Comparison of ENCODE assay signal across 24 cellular contexts in the genomic region with DNA sequence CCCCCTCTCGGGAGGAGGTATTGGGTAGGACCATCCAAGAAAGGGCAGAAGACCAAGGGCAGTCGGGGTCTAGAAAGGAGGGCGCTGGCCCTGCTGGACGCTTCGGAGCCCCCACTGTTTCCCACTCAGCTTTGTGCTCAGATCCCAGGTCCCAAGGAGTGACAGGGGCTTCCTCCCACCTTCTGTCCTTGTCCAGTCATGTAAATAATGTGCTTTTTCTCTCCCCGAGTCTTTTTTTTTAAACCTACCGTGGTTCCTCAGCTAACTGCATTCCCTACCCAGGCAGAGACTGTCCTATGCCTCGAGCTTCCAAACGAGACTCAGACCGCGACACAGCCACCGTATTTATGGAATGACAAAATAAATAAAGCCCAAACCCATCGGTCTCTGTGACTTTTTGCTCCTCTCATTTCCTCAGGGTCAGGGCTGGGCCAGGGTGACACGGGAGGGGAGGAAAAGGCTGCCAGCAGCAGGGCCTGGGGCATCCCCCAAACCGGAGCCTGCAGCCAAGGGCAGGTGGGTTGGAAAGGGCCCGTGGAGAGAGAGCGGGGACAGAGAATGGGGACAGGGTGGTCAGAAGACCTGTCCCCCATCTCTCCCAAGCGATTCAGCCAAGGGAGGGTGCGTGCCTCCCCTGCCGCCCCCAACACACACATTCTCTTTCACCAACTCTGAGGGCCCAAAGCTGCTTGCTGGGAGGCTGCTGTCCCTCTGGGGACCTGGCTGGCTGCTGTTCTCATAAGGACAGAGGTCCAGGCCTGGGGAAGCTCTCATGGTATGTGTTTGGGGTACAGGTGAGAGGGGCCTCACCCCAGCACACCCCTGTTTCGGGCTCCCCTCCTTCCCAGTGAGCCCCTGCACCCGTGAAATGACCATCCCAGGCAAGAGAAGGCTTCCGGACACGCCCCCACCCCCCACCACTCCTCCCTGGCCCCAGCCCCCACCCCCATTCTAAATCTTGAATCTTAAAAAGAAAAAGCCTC. TPM values are rescaled to one million over a fixed set of nuclear protein-coding genes. Genes with fewer than 3 reads are reported as not detected.
DNase-seq lines count a peak whose midpoint lies in the region; ATAC-seq and TF ChIP-seq lines count a peak whose summit lies in the region.
"Had no signal": no experiment of that assay in that cellular context is flagged by ENCODE, and none has a peak within 500 bp of the region (broad histone marks: within the 10 kb centered on the region; RNA-seq: fewer than 3 reads in every experiment).

No MANE protein-coding gene starts in this region.

- H3K79me1 ChIP-seq in trophoblast cell (ENCODE audit: low read length): no peaks in the 10 kb centered on the region

- H3K9ac ChIP-seq in BLaER1 (no peak overlapping the region), trophoblast cell (ENCODE audit: low read length) (no peak overlapping the region)

- no peak overlapping the region for H3K18ac ChIP-seq in trophoblast cell (ENCODE audit: low read length)

- H3K4me2 ChIP-seq in BLaER1 (peak overlapping the region; percentile 39; the same call in 1 of the 2 replicates), trophoblast cell (ENCODE audit: low read length) (no peak overlapping the region)
- H3K4me2 ChIP-seq: A549, smooth muscle cell had no signal

- no peak overlapping the region for H4K8ac ChIP-seq in trophoblast cell (ENCODE audit: low read depth, low read length)

- H3K36me3 Mint-ChIP-seq in activated CD4-positive, alpha-beta memory T cell treated with anti-CD3 and anti-CD28 coated beads for 36 hours: peaks cover 13% of the 10 kb centered on the region
- peaks cover 26% of the 10 kb centered on the region for H3K36me3 Mint-ChIP-seq in activated CD4-positive, alpha-beta memory T cell treated with anti-CD3 and anti-CD28 coated beads, Interleukin-2, amount 10 ng/mL, durations not matched to agents 7 days and 5 days (ENCODE audit: low read depth)
- H3K36me3 Mint-ChIP-seq in activated naive CD8-positive, alpha-beta T cell treated with anti-CD3 and anti-CD28 coated beads, Interleukin-2, amount 10 ng/mL, durations not matched to agents 7 days and 5 days: peaks cover 4% of the 10 kb centered on the region
- no peaks in the 10 kb centered on the region for H3K36me3 Mint-ChIP-seq in nephron progenitor cell (ENCODE audit: low read depth)
- H3K36me3 Mint-ChIP-seq: WTC11 had no signal

- H3K4me3 ChIP-seq in BLaER1: no peak overlapping the region
- H3K4me3 ChIP-seq in trophoblast cell (ENCODE audit: low read depth, low read length): no peak overlapping the region
- H3K4me3 ChIP-seq: A549; BLaER1 treated with 17β-estradiol and CSF1 and Interleukin-3, amounts not matched to agents 10 nM and 100 nM; SK-N-MC; smooth muscle cell; vagina had no signal

- no peaks in the 10 kb centered on the region for H3K27me3 Mint-ChIP-seq in activated CD4-positive, alpha-beta memory T cell treated with anti-CD3 and anti-CD28 coated beads for 36 hours
- no peaks in the 10 kb centered on the region for H3K27me3 Mint-ChIP-seq in activated CD4-positive, alpha-beta memory T cell treated with anti-CD3 and anti-CD28 coated beads, Interleukin-2, amount 10 ng/mL, durations not matched to agents 7 days and 5 days
- H3K27me3 Mint-ChIP-seq in activated naive CD8-positive, alpha-beta T cell treated with anti-CD3 and anti-CD28 coated beads, Interleukin-2, amount 10 ng/mL, durations not matched to agents 7 days and 5 days: no peaks in the 10 kb centered on the region
- H3K27me3 Mint-ChIP-seq in nephron progenitor cell (ENCODE audit: low read depth, poor library complexity): peaks cover 10% of the 10 kb centered on the region

- H3K36me3 ChIP-seq in BLaER1 (peaks cover 36% of the 10 kb centered on the region), trophoblast cell (ENCODE audit: control insufficient read depth in 1 of 2, insufficient read depth in 2 of 2, low read length in 2 of 2) (no peaks in the 10 kb centered on the region)
- H3K36me3 ChIP-seq: vagina had no signal

- no peak overlapping the region for H3K4me3 Mint-ChIP-seq in activated CD4-positive, alpha-beta memory T cell treated with anti-CD3 and anti-CD28 coated beads for 36 hours
- H3K4me3 Mint-ChIP-seq in activated CD4-positive, alpha-beta memory T cell treated with anti-CD3 and anti-CD28 coated beads, Interleukin-2, amount 10 ng/mL, durations not matched to agents 7 days and 5 days: no peak overlapping the region
- H3K4me3 Mint-ChIP-seq in activated naive CD8-positive, alpha-beta T cell treated with anti-CD3 and anti-CD28 coated beads, Interleukin-2, amount 10 ng/mL, durations not matched to agents 7 days and 5 days: no peak overlapping the region
- H3K4me3 Mint-ChIP-seq in nephron progenitor cell: no peak overlapping the region
- H3K4me3 Mint-ChIP-seq: nephron, WTC11 had no signal

- H4K91ac ChIP-seq in trophoblast cell (ENCODE audit: low read depth, low read length): no peak overlapping the region

- no peak overlapping the region for H2BK5ac ChIP-seq in trophoblast cell (ENCODE audit: low read depth, low read length, poor library complexity)

- H3K9me3 ChIP-seq in BLaER1: no peaks in the 10 kb centered on the region
- peaks cover 4% of the 10 kb centered on the region for H3K9me3 ChIP-seq in trophoblast cell (ENCODE audit: insufficient read depth, low read depth, low read length)
- H3K9me3 ChIP-seq: A549; BLaER1 treated with 17β-estradiol and CSF1 and Interleukin-3, amounts not matched to agents 10 nM and 100 nM; vagina had no signal

- H3K23ac ChIP-seq in trophoblast cell (ENCODE audit: low read length): no peak overlapping the region

- no peak overlapping the region for H3K4ac ChIP-seq in trophoblast cell (ENCODE audit: low read depth, low read length)

- CTCF ChIA-PET in activated CD4-positive, alpha-beta memory T cell treated with anti-CD3 and anti-CD28 coated beads for 36 hours (lab: Charles Lee): interaction anchor here (0.6 kb wide), 1 partner anchor 104 kb away, joined by 3 read pairs; no protein-coding TSS in a partner anchor
- CTCF ChIA-PET in activated CD4-positive, alpha-beta memory T cell treated with anti-CD3 and anti-CD28 coated beads, Interleukin-2, amount 10 ng/mL, durations not matched to agents 7 days and 5 days (lab: Charles Lee): no interaction called here

- H3K27me3 ChIP-seq in BLaER1: no peaks in the 10 kb centered on the region
- no peaks in the 10 kb centered on the region for H3K27me3 ChIP-seq in trophoblast cell (ENCODE audit: insufficient read depth, low read length)
- H3K27me3 ChIP-seq: BLaER1 treated with 17β-estradiol and CSF1 and Interleukin-3, amounts not matched to agents 10 nM and 100 nM; vagina had no signal

- H3K79me2 ChIP-seq in trophoblast cell (ENCODE audit: control insufficient read depth, insufficient read depth, low read length, poor library complexity): no peaks in the 10 kb centered on the region

- peaks cover 46% of the 10 kb centered on the region for H4K20me1 ChIP-seq in BLaER1

- no peaks in the 10 kb centered on the region for H3K4me1 Mint-ChIP-seq in activated CD4-positive, alpha-beta memory T cell treated with anti-CD3 and anti-CD28 coated beads for 36 hours (ENCODE audit: low read depth)
- no peaks in the 10 kb centered on the region for H3K4me1 Mint-ChIP-seq in activated CD4-positive, alpha-beta memory T cell treated with anti-CD3 and anti-CD28 coated beads, Interleukin-2, amount 10 ng/mL, durations not matched to agents 7 days and 5 days
- H3K4me1 Mint-ChIP-seq in activated naive CD8-positive, alpha-beta T cell treated with anti-CD3 and anti-CD28 coated beads, Interleukin-2, amount 10 ng/mL, durations not matched to agents 7 days and 5 days: peaks cover 1% of the 10 kb centered on the region
- H3K4me1 Mint-ChIP-seq in nephron progenitor cell: peaks cover 23% of the 10 kb centered on the region
- H3K4me1 Mint-ChIP-seq: nephron, WTC11 had no signal

- no peak overlapping the region for H2AFZ ChIP-seq in trophoblast cell (ENCODE audit: insufficient read depth, low read length, poor library complexity)

- H3K9me3 Mint-ChIP-seq in activated CD4-positive, alpha-beta memory T cell treated with anti-CD3 and anti-CD28 coated beads for 36 hours: no peaks in the 10 kb centered on the region
- no peaks in the 10 kb centered on the region for H3K9me3 Mint-ChIP-seq in activated CD4-positive, alpha-beta memory T cell treated with anti-CD3 and anti-CD28 coated beads, Interleukin-2, amount 10 ng/mL, durations not matched to agents 7 days and 5 days
- H3K9me3 Mint-ChIP-seq in activated naive CD8-positive, alpha-beta T cell treated with anti-CD3 and anti-CD28 coated beads, Interleukin-2, amount 10 ng/mL, durations not matched to agents 7 days and 5 days: no peaks in the 10 kb centered on the region
- no peaks in the 10 kb centered on the region for H3K9me3 Mint-ChIP-seq in nephron progenitor cell
- H3K9me3 Mint-ChIP-seq: nephron, WTC11 had no signal

- H4K12ac ChIP-seq in trophoblast cell (ENCODE audit: low read depth, low read length): no peak overlapping the region

- H2AK5ac ChIP-seq in trophoblast cell (ENCODE audit: low read length): no peak overlapping the region

- intact Hi-C loops in activated CD4-positive, alpha-beta memory T cell treated with anti-CD3 and anti-CD28 coated beads for 36 hours (cut with micrococcal nuclease): no loop called here

- no peak for TF ChIP-seq CTCF in nephron progenitor cell (IDR thresholded peaks at IDR 0.05)

- H3K14ac ChIP-seq in trophoblast cell (ENCODE audit: low read length): no peak overlapping the region

- H2BK12ac ChIP-seq in trophoblast cell (ENCODE audit: low read length): no peak overlapping the region

- peak; percentile 26 for DNase-seq in activated CD4-positive, alpha-beta memory T cell treated with anti-CD3 and anti-CD28 coated beads for 36 hours
- DNase-seq in activated CD4-positive, alpha-beta memory T cell treated with anti-CD3 and anti-CD28 coated beads, Interleukin-2, amount 10 ng/mL, durations not matched to agents 7 days and 5 days: no peak
- peak; percentile 30 for DNase-seq in activated naive CD8-positive, alpha-beta T cell treated with anti-CD3 and anti-CD28 coated beads, Interleukin-2, amount 10 ng/mL, durations not matched to agents 7 days and 5 days
- peak; percentile 3 for DNase-seq in nephron progenitor cell
- no peak for DNase-seq in DMS53 (lab: John Stamatoyannopoulos, UW)
- DNase-seq in AG08396 (ENCODE audit: low spot score): no peak
- no peak for DNase-seq in trophoblast cell
- DNase-seq: activated effector memory CD4-positive, alpha-beta T cell treated with Interleukin-2 at 50 U/mL for 16 hours; anterior cingulate cortex; erythroblast; foreskin keratinocyte; mesendoderm; NCI-H1105 treated with DMSO at 0.1 percent for 48 hours; NCI-H510A treated with DMSO at 0.1 percent for 48 hours; substantia nigra had no signal

- H3K27ac Mint-ChIP-seq in activated CD4-positive, alpha-beta memory T cell treated with anti-CD3 and anti-CD28 coated beads for 36 hours: no peak overlapping the region
- H3K27ac Mint-ChIP-seq in activated CD4-positive, alpha-beta memory T cell treated with anti-CD3 and anti-CD28 coated beads, Interleukin-2, amount 10 ng/mL, durations not matched to agents 7 days and 5 days: no peak overlapping the region
- no peak overlapping the region for H3K27ac Mint-ChIP-seq in activated naive CD8-positive, alpha-beta T cell treated with anti-CD3 and anti-CD28 coated beads, Interleukin-2, amount 10 ng/mL, durations not matched to agents 7 days and 5 days
- peak overlapping the region; percentile 74 for H3K27ac Mint-ChIP-seq in nephron progenitor cell
- H3K27ac Mint-ChIP-seq: nephron, progenitor cell of endocrine pancreas, WTC11 had no signal

- POLR2A ChIA-PET in activated CD4-positive, alpha-beta memory T cell treated with anti-CD3 and anti-CD28 coated beads for 36 hours (lab: Charles Lee): no interaction called here
- POLR2A ChIA-PET in activated CD4-positive, alpha-beta memory T cell treated with anti-CD3 and anti-CD28 coated beads, Interleukin-2, amount 10 ng/mL, durations not matched to agents 7 days and 5 days (lab: Charles Lee): interaction anchor here (1.3 to 1.4 kb wide), 2 partner anchors 10 to 12 kb away, joined by 3 to 4 read pairs; no protein-coding TSS in a partner anchor
- POLR2A ChIA-PET in activated naive CD8-positive, alpha-beta T cell treated with anti-CD3 and anti-CD28 coated beads, Interleukin-2, amount 10 ng/mL, durations not matched to agents 7 days and 5 days (lab: Charles Lee): no interaction called here

- H2BK120ac ChIP-seq in trophoblast cell (ENCODE audit: insufficient read depth, low read length, poor library complexity): no peak overlapping the region

- WGBS in trophoblast cell (ENCODE audit: extremely low coverage, insufficient coverage, insufficient read length): no CpG with 5 or more reads among the region's 24 CpGs

- H3K27ac ChIP-seq in BLaER1 (no peak overlapping the region), trophoblast cell (ENCODE audit: low read depth, low read length) (no peak overlapping the region)
- H3K27ac ChIP-seq: A549, foreskin keratinocyte, SK-N-MC, vagina had no signal

- H3K4me1 ChIP-seq in BLaER1 (peaks cover 42% of the 10 kb centered on the region), trophoblast cell (ENCODE audit: control insufficient read depth in 1 of 2, insufficient read depth in 2 of 2, low read length in 2 of 2) (no peaks in the 10 kb centered on the region)
- H3K4me1 ChIP-seq: A549, foreskin keratinocyte had no signal

- ATAC-seq in activated naive CD8-positive, alpha-beta T cell treated with anti-CD3 and anti-CD28 coated beads, Interleukin-2, amount 10 ng/mL, durations not matched to agents 7 days and 5 days (ENCODE audit: low read depth): peak; percentile 31
- ATAC-seq: A549, foreskin keratinocyte, WTC11 had no signal

RNA-seq across cellular contexts. Expression of a gene that starts 55.4 kb away (rescaled TPM):
- 100 to 1,000 TPM; 196 to 202 TPM for total RNA-seq in activated CD4-positive, alpha-beta memory T cell treated with anti-CD3 and anti-CD28 coated beads for 36 hours
- 100 to 1,000 TPM; 284 to 286 TPM for total RNA-seq in activated CD4-positive, alpha-beta memory T cell treated with anti-CD3 and anti-CD28 coated beads, Interleukin-2, amount 10 ng/mL, durations not matched to agents 7 days and 5 days
- total RNA-seq in activated naive CD8-positive, alpha-beta T cell treated with anti-CD3 and anti-CD28 coated beads, Interleukin-2, amount 10 ng/mL, durations not matched to agents 7 days and 5 days: 100 to 1,000 TPM; 290 to 307 TPM
- 0.55 and 0.57 TPM in 2 replicates for polyA plus RNA-seq in trophoblast cell (2013)

Comparison
In these comparisons a context has a peak if more than half of its experiments do, and no peak if none do; other contexts are left out.
1. DNase-seq: peak in activated CD4-positive, alpha-beta memory T cell treated with anti-CD3 and anti-CD28 coated beads for 36 hours (single experiment), activated naive CD8-positive, alpha-beta T cell treated with anti-CD3 and anti-CD28 coated beads, Interleukin-2, amount 10 ng/mL, durations not matched to agents 7 days and 5 days (single experiment) and nephron progenitor cell (single experiment); none in activated CD4-positive, alpha-beta memory T cell treated with anti-CD3 and anti-CD28 coated beads, Interleukin-2, amount 10 ng/mL, durations not matched to agents 7 days and 5 days (single experiment), DMS53 (single experiment), AG08396 (single experiment) and trophoblast cell (0 of 2).